16 cellular contexts compared by ENCODE assay signal in the genomic region with DNA sequence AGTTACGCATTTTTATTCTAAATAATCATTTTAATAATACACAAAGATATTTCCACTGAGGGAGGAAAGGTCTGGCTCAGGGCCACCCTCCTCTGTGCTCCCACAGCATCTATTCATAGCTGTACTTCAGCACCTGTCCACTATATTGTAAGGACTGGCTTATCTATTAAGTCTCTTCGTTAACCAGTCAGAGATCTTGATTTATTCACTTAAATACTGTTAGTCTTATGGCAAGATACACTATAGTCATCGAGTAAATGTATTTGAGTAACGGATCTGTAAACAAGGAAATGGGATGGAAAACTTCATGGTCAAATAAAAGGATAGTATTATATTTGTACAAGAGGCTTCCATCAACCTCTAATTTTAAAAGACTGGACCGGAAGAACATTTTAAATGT.
"Had no signal": no experiment of that assay in that cellular context is flagged by ENCODE, and none has a peak within 500 bp of the region (broad histone marks: within the 10 kb centered on the region; RNA-seq: fewer than 3 reads in every experiment).

No MANE protein-coding gene starts in this region.

- H3K27ac Mint-ChIP-seq: activated CD4-positive, alpha-beta T cell treated with anti-CD3 and anti-CD28 coated beads for 36 hours; activated naive CD8-positive, alpha-beta T cell; naive thymus-derived CD4-positive, alpha-beta T cell; WTC11 had no signal

- H3K27me3 Mint-ChIP-seq: activated CD4-positive, alpha-beta T cell treated with anti-CD3 and anti-CD28 coated beads for 36 hours; activated naive CD8-positive, alpha-beta T cell; naive thymus-derived CD4-positive, alpha-beta T cell had no signal

- H3K9me3 Mint-ChIP-seq: naive thymus-derived CD4-positive, alpha-beta T cell; WTC11 had no signal

- DNase-seq: activated CD4-positive, alpha-beta T cell treated with anti-CD3 and anti-CD28 coated beads for 36 hours; activated CD4-positive, alpha-beta T cell treated with anti-CD3 and anti-CD28 coated beads, Interleukin-2, amount 50 U/mL, for 48 hours; activated gamma-delta T cell treated with Interleukin-2 at 50 U/mL for 16 hours; colonic mucosa; erythroblast; left ventricle myocardium inferior; mammary epithelial cell; naive thymus-derived CD4-positive, alpha-beta T cell; right lobe of liver; spleen; stimulated activated naive CD4-positive, alpha-beta T cell; T-helper 2 cell; thyroid gland had no signal

- H3K9ac ChIP-seq: parathyroid adenoma had no signal

- H3K4me3 ChIP-seq: colonic mucosa, left ventricle myocardium inferior, right lobe of liver, spleen, thyroid gland had no signal

- H2AFZ ChIP-seq: parathyroid adenoma had no signal

- H3K9me3 ChIP-seq: colonic mucosa, left ventricle myocardium inferior, right lobe of liver, spleen, thyroid gland had no signal

- ATAC-seq: activated CD4-positive, alpha-beta T cell treated with anti-CD3 and anti-CD28 coated beads for 36 hours; naive thymus-derived CD4-positive, alpha-beta T cell; right lobe of liver; WTC11 had no signal

- H3K36me3 ChIP-seq: colonic mucosa, right lobe of liver, thyroid gland had no signal

- H3K79me2 ChIP-seq: parathyroid adenoma had no signal

- H3K27ac ChIP-seq: colonic mucosa, left ventricle myocardium inferior, parathyroid adenoma, right lobe of liver, thyroid gland had no signal

- H3K4me1 ChIP-seq: colonic mucosa, left ventricle myocardium inferior, parathyroid adenoma, right lobe of liver, thyroid gland had no signal

- H3K4me3 Mint-ChIP-seq: activated CD4-positive, alpha-beta T cell treated with anti-CD3 and anti-CD28 coated beads for 36 hours; activated naive CD8-positive, alpha-beta T cell; naive thymus-derived CD4-positive, alpha-beta T cell; WTC11 had no signal

- H3K27me3 ChIP-seq: colonic mucosa, right lobe of liver, spleen, thyroid gland had no signal
